In the genomic region with DNA sequence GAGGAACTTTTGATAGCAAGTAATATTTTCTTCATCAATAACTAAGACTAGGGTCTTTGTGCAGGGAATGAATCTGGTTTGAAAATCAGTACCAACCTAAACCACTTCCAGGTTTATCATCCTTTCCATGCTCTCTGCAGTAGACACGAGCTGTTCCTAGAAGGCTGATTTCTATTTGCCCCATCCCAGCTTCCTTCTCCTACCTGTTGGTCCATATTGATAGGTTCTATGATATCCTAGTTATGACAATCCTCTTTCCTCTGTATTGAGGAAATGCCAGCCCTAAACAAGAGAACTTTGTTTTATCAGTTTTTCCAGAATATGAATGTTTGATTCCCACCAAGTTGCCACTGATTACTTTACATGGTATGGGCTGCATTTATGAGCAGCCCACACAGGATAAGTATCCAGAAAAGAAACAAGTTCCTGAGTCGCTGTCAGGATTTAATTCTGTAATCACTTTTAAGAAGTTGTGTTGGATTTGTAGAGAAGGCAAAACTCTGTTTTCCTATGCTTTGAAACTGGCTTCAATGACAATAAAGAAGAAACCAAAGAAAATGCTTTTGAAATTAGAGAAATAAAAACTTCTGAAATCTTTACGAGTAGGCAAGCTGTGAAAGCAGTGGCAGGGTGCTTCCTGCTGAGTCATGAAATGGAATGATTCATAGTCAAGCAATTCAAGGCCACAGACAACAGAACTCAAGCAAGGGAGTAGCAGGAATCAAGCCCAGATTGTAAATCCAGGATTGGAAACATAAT, we compare ENCODE assay signal across 8 cellular contexts. TPM values are rescaled to one million over a fixed set of nuclear protein-coding genes. Genes with fewer than 3 reads are reported as not detected.
DNase-seq lines count a peak whose midpoint lies in the region; ATAC-seq and TF ChIP-seq lines count a peak whose summit lies in the region.

No MANE protein-coding gene starts in this region.

- intact Hi-C loops in dorsolateral prefrontal cortex (cut with DNase I) = no loop called here
- intact Hi-C loops in uterus (cut with DNase I; ENCODE audit: low total_unique reads) = no loop called here

- H4K8ac ChIP-seq in mesendoderm (ENCODE audit: low read depth, low read length) = no peak overlapping the region

- peak; percentile 34 for DNase-seq in activated CD4-positive, alpha-beta T cell treated with anti-CD3 and anti-CD28 coated beads for 48 hours
- no peak for DNase-seq in activated CD4-positive, alpha-beta T cell treated with anti-CD3 and anti-CD28 coated beads, Interleukin-2, amount 50 U/mL, for 1 hour
- peak; percentile 60 for DNase-seq in SIG-M5 (lab: John Stamatoyannopoulos, UW)
- peak in 3 of 10 donors; percentile 8 to 65 (median 39) for DNase-seq in dorsolateral prefrontal cortex
- DNase-seq in mesendoderm = peak; percentile 90
- peak; percentile 39 to 59 for DNase-seq in uterus
- no peak for DNase-seq in NCI-H526 treated with DMSO at 0.1 percent for 48 hours (lab: John Stamatoyannopoulos, UW)

- no peaks in the 10 kb centered on the region for H3K79me2 ChIP-seq in mesendoderm (ENCODE audit: control insufficient read depth, insufficient read depth, low read length)

- H2BK120ac ChIP-seq in mesendoderm (ENCODE audit: low read depth, low read length) = peak overlapping the region; percentile 64

- ATAC-seq in HG02973 (IDR thresholded peaks at IDR 0.05; ENCODE audit: unreplicated experiment) = peak; percentile 71

- no peak overlapping the region for H3K18ac ChIP-seq in mesendoderm (ENCODE audit: low read length)

- TF ChIP-seq CTCF in dorsolateral prefrontal cortex (IDR thresholded peaks at IDR 0.05 in 54 of 56, conservative IDR thresholded peaks at IDR 0.05 in 2 of 56; ENCODE audit: low read depth in 1 of 56, partially characterized antibody in 56 of 56) = no peak
- no peak for TF ChIP-seq CTCF in uterus (IDR thresholded peaks at IDR 0.05)

- no peak overlapping the region for H3K9ac ChIP-seq in mesendoderm (ENCODE audit: low read length)

- H3K4me3 ChIP-seq in dorsolateral prefrontal cortex (peak overlapping the region in 2 of 59 donors; percentile 2 to 15), mesendoderm (ENCODE audit: low read length) (no peak overlapping the region), uterus (peak overlapping the region in 1 of 2 donors; percentile 8)

- no peak overlapping the region for H2AK5ac ChIP-seq in mesendoderm (ENCODE audit: low read length)

- H3K4ac ChIP-seq in mesendoderm (ENCODE audit: low read depth, low read length) = no peak overlapping the region

- no peaks in the 10 kb centered on the region for H3K9me3 ChIP-seq in uterus

- no peak overlapping the region for H2BK15ac ChIP-seq in mesendoderm (replicated peaks; ENCODE audit: low read depth)

- no peak overlapping the region for H3K4me2 ChIP-seq in mesendoderm (ENCODE audit: low read length)

- H3K79me1 ChIP-seq in mesendoderm (ENCODE audit: low read length) = no peaks in the 10 kb centered on the region

- no peaks in the 10 kb centered on the region for H3K27me3 ChIP-seq in dorsolateral prefrontal cortex
- H3K27me3 ChIP-seq in mesendoderm (ENCODE audit: insufficient read depth, low read length, poor library complexity) = peaks cover 2% of the 10 kb centered on the region
- H3K27me3 ChIP-seq in uterus = no peaks in the 10 kb centered on the region

- H3K27ac ChIP-seq in dorsolateral prefrontal cortex (peak overlapping the region in 45 of 59 donors; percentile 5 to 86 (median 66)), mesendoderm (ENCODE audit: low read depth, low read length) (peak overlapping the region; percentile 30), uterus (peak overlapping the region; percentile 79 to 86)

- TF ChIP-seq POLR2A in uterus (IDR thresholded peaks at IDR 0.05) = no peak

- peak overlapping the region; percentile 56 for H3K56ac ChIP-seq in mesendoderm (ENCODE audit: low read length)

- H4K5ac ChIP-seq in mesendoderm (ENCODE audit: low read length) = no peak overlapping the region

- H3K4me1 ChIP-seq in mesendoderm (ENCODE audit: control insufficient read depth, low read depth, low read length) = peaks cover 9% of the 10 kb centered on the region
- peaks cover 0 to 18% of the 10 kb centered on the region in 2 donors for H3K4me1 ChIP-seq in uterus

- H3K23ac ChIP-seq in mesendoderm (ENCODE audit: low read length) = no peak overlapping the region

- no peak overlapping the region for H2BK5ac ChIP-seq in mesendoderm (ENCODE audit: low read length)

- no CpG with 5 or more reads among the region's 3 CpGs for WGBS in mesendoderm (ENCODE audit: extremely low coverage, insufficient coverage, low lambda C conversion rate)

- H3K36me3 ChIP-seq in mesendoderm (ENCODE audit: control insufficient read depth, insufficient read depth, low read length) (no peaks in the 10 kb centered on the region), uterus (no peaks in the 10 kb centered on the region)

RNA-seq across cellular contexts. Expression of gene TANK, which starts 37.3 kb away (rescaled TPM):
- total RNA-seq in dorsolateral prefrontal cortex (10 to 100 TPM; 31.0 to 62.5 (median 45.1) TPM), uterus (100 to 1,000 TPM in 1 of 4 donors, 10 to 100 TPM in 3; 56.6 to 131 (median 70.7) TPM)
- 19.6 TPM for polyA plus RNA-seq in mesendoderm (2013, experiment 1 of 2)
- 19.5 TPM for polyA plus RNA-seq in mesendoderm (2013, experiment 2 of 2)

Comparison
In these comparisons a context has a peak if more than half of its experiments do, and no peak if none do; other contexts are left out.
1. DNase-seq: peak in activated CD4-positive, alpha-beta T cell treated with anti-CD3 and anti-CD28 coated beads for 48 hours (single experiment), SIG-M5 (single experiment), mesendoderm (single experiment) and uterus (2 of 2); none in activated CD4-positive, alpha-beta T cell treated with anti-CD3 and anti-CD28 coated beads, Interleukin-2, amount 50 U/mL, for 1 hour (single experiment) and NCI-H526 treated with DMSO at 0.1 percent for 48 hours (single experiment).
2. H3K27ac ChIP-seq: peak in every context shown above with its lines; median percentile 82 in uterus; 66 in dorsolateral prefrontal cortex; 30 in mesendoderm.